16 cellular contexts compared by ENCODE assay signal in genomic region chr1:107132780-107133179, GRCh38. TPM values are rescaled to one million over a fixed set of nuclear protein-coding genes. Genes with fewer than 3 reads are reported as not detected.
DNase-seq lines count a peak whose midpoint lies in the region; ATAC-seq and TF ChIP-seq lines count a peak whose summit lies in the region.
"Had no signal": no experiment of that assay in that cellular context is flagged by ENCODE, and none has a peak within 500 bp of the region (broad histone marks: within the 10 kb centered on the region; RNA-seq: fewer than 3 reads in every experiment).

No MANE protein-coding gene starts in this region.

- H3K27me3 ChIP-seq in OCI-LY3 (ENCODE audit: low read depth, low read length) (no peaks in the 10 kb centered on the region), dorsolateral prefrontal cortex (no peaks in the 10 kb centered on the region)

- H3K4me1 ChIP-seq in OCI-LY3 (ENCODE audit: low read length): peaks cover 51% of the 10 kb centered on the region

- no peak for TF ChIP-seq POLR2A in GM18505 (IDR thresholded peaks at IDR 0.05; ENCODE audit: borderline replicate concordance, extremely low read depth, insufficient read depth, insufficient read length)

- H3K4me3 ChIP-seq in OCI-LY3 (ENCODE audit: low read length) (0 out of 2 replicates have a peak overlapping the region, but pooled peaks have one; percentile 19), dorsolateral prefrontal cortex (no peak overlapping the region)
- H3K4me3 ChIP-seq: hepatocyte had no signal

- H3K79me2 ChIP-seq in OCI-LY3 (ENCODE audit: low read length): no peaks in the 10 kb centered on the region
- H3K79me2 ChIP-seq: hepatocyte had no signal

- H2AFZ ChIP-seq in OCI-LY3 (ENCODE audit: low read depth, low read length): no peak overlapping the region
- H2AFZ ChIP-seq: hepatocyte had no signal

- intact Hi-C loops in dorsolateral prefrontal cortex (cut with DNase I): loop anchor here in 1 of 2 donors (10.0 kb wide), 1 partner anchor 78 kb away; the partner anchor contains the start of gene PRMT6

- H3K9ac ChIP-seq in OCI-LY3 (ENCODE audit: low read length): peak overlapping the region; percentile 50

- H3K4me2 ChIP-seq in OCI-LY3 (ENCODE audit: low read length): peak overlapping the region; percentile 68
- H3K4me2 ChIP-seq: hepatocyte had no signal

- no peak for TF ChIP-seq CTCF in OCI-LY3 (IDR thresholded peaks at IDR 0.05; ENCODE audit: low read depth, low read length)
- no peak for TF ChIP-seq CTCF in dorsolateral prefrontal cortex (IDR thresholded peaks at IDR 0.05 in 54 of 56, conservative IDR thresholded peaks at IDR 0.05 in 2 of 56; ENCODE audit: low read depth in 1 of 56, partially characterized antibody in 56 of 56)
- TF ChIP-seq CTCF in osteocyte (IDR thresholded peaks at IDR 0.05): no peak

- H3K36me3 ChIP-seq in OCI-LY3 (replicated peaks; ENCODE audit: low read depth, low read length): no peaks in the 10 kb centered on the region

- H3K4me3 Mint-ChIP-seq in osteocyte (ENCODE audit: unreplicated experiment): no peak overlapping the region
- H3K4me3 Mint-ChIP-seq: activated CD4-positive, alpha-beta memory T cell treated with anti-CD3 and anti-CD28 coated beads for 36 hours; activated naive CD8-positive, alpha-beta T cell treated with anti-CD3 and anti-CD28 coated beads, Interleukin-2, amount 10 ng/mL, durations not matched to agents 7 days and 5 days; activated T-cell treated with anti-CD3 and anti-CD28 coated beads, Interleukin-2, amount 50 U/mL, for 72 hours; T-cell had no signal

- DNase-seq in epidermal melanocyte (ENCODE audit: insufficient read length, low spot score): no peak
- no peak for DNase-seq in dorsolateral prefrontal cortex
- DNase-seq in osteocyte (ENCODE audit: extremely low spot score, unreplicated experiment): no peak
- DNase-seq: activated CD4-positive, alpha-beta memory T cell treated with anti-CD3 and anti-CD28 coated beads for 36 hours; activated naive CD8-positive, alpha-beta T cell treated with anti-CD3 and anti-CD28 coated beads, Interleukin-2, amount 10 ng/mL, durations not matched to agents 7 days and 5 days; activated T-cell treated with anti-CD3 and anti-CD28 coated beads, Interleukin-2, amount 50 U/mL, for 72 hours; kidney glomerular epithelial cell; NCI-H1417 treated with DMSO at 0.1 percent for 48 hours; right cardiac atrium; T-cell had no signal

- no peaks in the 10 kb centered on the region for H3K9me3 ChIP-seq in OCI-LY3 (ENCODE audit: insufficient read depth, low read length)

- H3K9me3 Mint-ChIP-seq in osteocyte (ENCODE audit: unreplicated experiment): no peaks in the 10 kb centered on the region
- H3K9me3 Mint-ChIP-seq: activated CD4-positive, alpha-beta memory T cell treated with anti-CD3 and anti-CD28 coated beads for 36 hours; activated naive CD8-positive, alpha-beta T cell treated with anti-CD3 and anti-CD28 coated beads, Interleukin-2, amount 10 ng/mL, durations not matched to agents 7 days and 5 days; activated T-cell treated with anti-CD3 and anti-CD28 coated beads, Interleukin-2, amount 50 U/mL, for 72 hours; T-cell had no signal

- H3K36me3 Mint-ChIP-seq in osteocyte (ENCODE audit: unreplicated experiment): no peaks in the 10 kb centered on the region
- H3K36me3 Mint-ChIP-seq: activated CD4-positive, alpha-beta memory T cell treated with anti-CD3 and anti-CD28 coated beads for 36 hours; activated naive CD8-positive, alpha-beta T cell treated with anti-CD3 and anti-CD28 coated beads, Interleukin-2, amount 10 ng/mL, durations not matched to agents 7 days and 5 days; T-cell had no signal

- ATAC-seq in GM18505 (IDR thresholded peaks at IDR 0.05; ENCODE audit: unreplicated experiment) (peak; percentile 49), GM21360 (IDR thresholded peaks at IDR 0.05; ENCODE audit: unreplicated experiment) (peak; percentile 84), HG02870 (IDR thresholded peaks at IDR 0.05; ENCODE audit: unreplicated experiment) (peak; percentile 76), HG03354 (IDR thresholded peaks at IDR 0.05; ENCODE audit: poor library complexity, severe bottlenecking, unreplicated experiment) (no peak)
- ATAC-seq: activated T-cell treated with anti-CD3 and anti-CD28 coated beads, Interleukin-2, amount 50 U/mL, for 72 hours; right cardiac atrium; T-cell had no signal

- peak overlapping the region; percentile 95 for H3K27ac ChIP-seq in OCI-LY3 (ENCODE audit: low read length)
- H3K27ac ChIP-seq in dorsolateral prefrontal cortex: no peak overlapping the region
- H3K27ac ChIP-seq: hepatocyte had no signal

- no peak overlapping the region for H3K27ac Mint-ChIP-seq in osteocyte (ENCODE audit: unreplicated experiment)
- H3K27ac Mint-ChIP-seq: activated CD4-positive, alpha-beta memory T cell treated with anti-CD3 and anti-CD28 coated beads for 36 hours; activated naive CD8-positive, alpha-beta T cell treated with anti-CD3 and anti-CD28 coated beads, Interleukin-2, amount 10 ng/mL, durations not matched to agents 7 days and 5 days; activated T-cell treated with anti-CD3 and anti-CD28 coated beads, Interleukin-2, amount 50 U/mL, for 72 hours; T-cell had no signal

- H3K4me1 Mint-ChIP-seq in osteocyte (ENCODE audit: unreplicated experiment): no peaks in the 10 kb centered on the region
- H3K4me1 Mint-ChIP-seq: activated naive CD8-positive, alpha-beta T cell treated with anti-CD3 and anti-CD28 coated beads, Interleukin-2, amount 10 ng/mL, durations not matched to agents 7 days and 5 days; T-cell had no signal

- no peaks in the 10 kb centered on the region for H4K20me1 ChIP-seq in OCI-LY3 (ENCODE audit: insufficient read depth, low read length)

- peaks cover 2% of the 10 kb centered on the region for H3K27me3 Mint-ChIP-seq in osteocyte (ENCODE audit: unreplicated experiment)

RNA-seq across cellular contexts. Expression of gene NTNG1, which starts 8.1 kb away (rescaled TPM):
- 10 to 100 TPM in 115 of 120 experiments, 1 to 10 TPM in 5; 8.1 to 35.5 (median 16.6) TPM for total RNA-seq in dorsolateral prefrontal cortex
- not detected in 2 replicates for total RNA-seq in osteocyte
- total RNA-seq: activated CD4-positive, alpha-beta memory T cell treated with anti-CD3 and anti-CD28 coated beads for 36 hours had no signal
